1 cellular context compared by ENCODE assay signal in genomic region chr6:125749112-125749863, GRCh38.
TF ChIP-seq lines count a peak whose summit lies in the region.

Gene HEY2 (plus strand): TSS chr6:125749632. CDS start chr6:125749777, 145 bp downstream.

TF ChIP-seq in HEK293, 187 proteins besides CTCF, POLR2A, EP300 and RAD21 (continued from another document and continues in another):
- 0 out of 2 replicates have a peak, but pooled peaks have one; percentile 87 for TF ChIP-seq ZSCAN5A (tag by site-specific recombination; IDR thresholded peaks at IDR 0.05)
- peak; percentile 82; the same call in 1 of the 2 replicates for TF ChIP-seq ZNF785 (tag by site-specific recombination; IDR thresholded peaks at IDR 0.05)
- 0 out of 2 replicates have a peak, but pooled peaks have one; percentile 14 for TF ChIP-seq MEIS1 (CRISPR knock-in tag; IDR thresholded peaks at IDR 0.05; ENCODE audit: borderline replicate concordance)
- TF ChIP-seq KLF16 (tag by site-specific recombination; IDR thresholded peaks at IDR 0.05) = peak; percentile 23; the same call in 1 of the 2 replicates
- peak; percentile 72 for TF ChIP-seq PATZ1 (tag by site-specific recombination; IDR thresholded peaks at IDR 0.05)
- peak; percentile 51; the same call in 1 of the 2 replicates for TF ChIP-seq IKZF3 (tag by site-specific recombination; IDR thresholded peaks at IDR 0.05)
- peak; percentile 13; the same call in 1 of the 2 replicates for TF ChIP-seq KLF1 (tag by site-specific recombination; IDR thresholded peaks at IDR 0.05)
- TF ChIP-seq KLF9 (tag by site-specific recombination; IDR thresholded peaks at IDR 0.05; ENCODE audit: low read depth) = peak; percentile 74
- TF ChIP-seq ZBTB20 (tag by site-specific recombination; IDR thresholded peaks at IDR 0.05) = peak; percentile 80
- TF ChIP-seq ZNF155 (tag by site-specific recombination; IDR thresholded peaks at IDR 0.05) = no peak
- 0 out of 2 replicates have a peak, but pooled peaks have one; percentile 58 for TF ChIP-seq INSM2 (tag by site-specific recombination; IDR thresholded peaks at IDR 0.05)
- TF ChIP-seq GLIS1 (tag by site-specific recombination; IDR thresholded peaks at IDR 0.05) = peak; percentile 43; the same call in 1 of the 2 replicates
- no peak for TF ChIP-seq TRIM28 (IDR thresholded peaks at IDR 0.05; ENCODE audit: borderline replicate concordance, low read length)
- TF ChIP-seq ZBTB10 (tag by site-specific recombination; IDR thresholded peaks at IDR 0.05) = peak; percentile 93
- peak; percentile 85 for TF ChIP-seq PBX3 (CRISPR knock-in tag; IDR thresholded peaks at IDR 0.05)
- no peak for TF ChIP-seq ZNF426 (tag by site-specific recombination; IDR thresholded peaks at IDR 0.05)
- TF ChIP-seq OSR2 (tag by site-specific recombination; IDR thresholded peaks at IDR 0.05) = 0 out of 2 replicates have a peak, but pooled peaks have one; percentile 18
- TF ChIP-seq SP2 (tag by site-specific recombination; IDR thresholded peaks at IDR 0.05) = peak; percentile 57
- TF ChIP-seq ZIC2 (tag by site-specific recombination; IDR thresholded peaks at IDR 0.05) = peak; percentile 65
- 0 out of 2 replicates have a peak, but pooled peaks have one; percentile 21 for TF ChIP-seq ZNF629 (tag by site-specific recombination; IDR thresholded peaks at IDR 0.05)
- peak; percentile 47 for TF ChIP-seq PRDM10 (tag by site-specific recombination; IDR thresholded peaks at IDR 0.05)
- TF ChIP-seq YY2 (tag by site-specific recombination; IDR thresholded peaks at IDR 0.05) = peak; percentile 21; the same call in 1 of the 2 replicates
- TF ChIP-seq ZNF677 (tag by site-specific recombination; IDR thresholded peaks at IDR 0.05) = 0 out of 2 replicates have a peak, but pooled peaks have one; percentile 20
- peak; percentile 88 for TF ChIP-seq EGR2 (tag by site-specific recombination; IDR thresholded peaks at IDR 0.05; ENCODE audit: low read depth)
- peak; percentile 33 for TF ChIP-seq ZNF692 (tag by site-specific recombination; IDR thresholded peaks at IDR 0.05)
- TF ChIP-seq ZNF610 (tag by site-specific recombination; IDR thresholded peaks at IDR 0.05; ENCODE audit: borderline replicate concordance) = peak; percentile 35; the same call in 1 of the 2 replicates
- TF ChIP-seq ZBTB11 (tag by site-specific recombination; conservative IDR thresholded peaks at IDR 0.05; ENCODE audit: low read depth) = 0 out of 2 replicates have a peak, but pooled peaks have one; percentile 9
- no peak for TF ChIP-seq ZNF514 (tag by site-specific recombination; IDR thresholded peaks at IDR 0.05)
- no peak for TF ChIP-seq PRDM6 (tag by site-specific recombination; IDR thresholded peaks at IDR 0.05)
- no peak for TF ChIP-seq ZNF544 (tag by site-specific recombination; IDR thresholded peaks at IDR 0.05)
- TF ChIP-seq SP3 (tag by site-specific recombination; IDR thresholded peaks at IDR 0.05) = peak; percentile 71
- TF ChIP-seq ZSCAN23 (tag by site-specific recombination; IDR thresholded peaks at IDR 0.05) = no peak
- TF ChIP-seq GLIS2 (tag by site-specific recombination; IDR thresholded peaks at IDR 0.05) = peak; percentile 94
- TF ChIP-seq ZNF398 (tag by site-specific recombination; IDR thresholded peaks at IDR 0.05) = no peak
